In genomic region chr11:59028105-59028504, GRCh38 we compare ENCODE assay signal across 29 cellular contexts. TPM values are rescaled to one million over a fixed set of nuclear protein-coding genes. Genes with fewer than 3 reads are reported as not detected.
"Had no signal": no experiment of that assay in that cellular context is flagged by ENCODE, and none has a peak within 500 bp of the region (broad histone marks: within the 10 kb centered on the region; RNA-seq: fewer than 3 reads in every experiment).

No MANE protein-coding gene starts in this region.

- H3K27me3 ChIP-seq: heart left ventricle, right atrium auricular region, sigmoid colon, stomach, transverse colon had no signal

- ATAC-seq: esophagus mucosa, heart left ventricle, left lobe of liver, natural killer cell had no signal

- H3K4me3 ChIP-seq: heart left ventricle, right atrium auricular region, sigmoid colon, skin epidermis, stomach, thoracic aorta, transverse colon had no signal

- FAIRE-seq: endometrium, frontal cortex, islet of Langerhans had no signal

- H3K36me3 ChIP-seq: heart left ventricle, right atrium auricular region, sigmoid colon, stomach, thoracic aorta, transverse colon had no signal

- H3K27ac ChIP-seq: heart left ventricle, right atrium auricular region, sigmoid colon, skin epidermis, stomach, thoracic aorta, transverse colon had no signal

- H3K4me1 ChIP-seq: heart left ventricle, right atrium auricular region, sigmoid colon had no signal

- H3K9me3 ChIP-seq: heart left ventricle, right atrium auricular region, sigmoid colon, stomach, thoracic aorta, transverse colon had no signal

- DNase-seq: effector memory CD4-positive, alpha-beta T cell; heart left ventricle; hypothalamus; mammary epithelial cell; natural killer cell; posterior cingulate gyrus; sigmoid colon; stimulated activated CD4-positive, alpha-beta T cell treated with anti-CD3 and anti-CD28 coated beads, Interleukin-2, amount 100 ng/mL, for 24 hours; stimulated activated CD4-positive, alpha-beta T cell treated with anti-CD3 and anti-CD28 coated beads, Interleukin-4, amount 100 ng/mL, for 4 hours; stimulated activated naive CD4-positive, alpha-beta T cell; stomach; substantia nigra; transverse colon had no signal

RNA-seq across cellular contexts. Expression of gene GLYATL1B, which starts 58.0 kb away (rescaled TPM):
- total RNA-seq: esophagus mucosa, fibroblast of lung, frontal cortex, glomerular endothelial cell, heart left ventricle, lower leg skin, mammary epithelial cell, mucosa of gallbladder, myocyte, natural killer cell, neural crest cell, osteocyte, right atrium auricular region, sigmoid colon, stomach, thoracic aorta, transverse colon, ureter had no signal
- polyA plus RNA-seq: fibroblast of lung, heart left ventricle, mammary epithelial cell, sigmoid colon, stomach had no signal
